31 cellular contexts compared by ENCODE assay signal in genomic region chr15:44148580-44148979, GRCh38. TPM values are rescaled to one million over a fixed set of nuclear protein-coding genes. Genes with fewer than 3 reads are reported as not detected.
"Had no signal": no experiment of that assay in that cellular context is flagged by ENCODE, and none has a peak within 500 bp of the region (broad histone marks: within the 10 kb centered on the region; RNA-seq: fewer than 3 reads in every experiment).

No MANE protein-coding gene starts in this region.

- H3K4me1 ChIP-seq: ascending aorta, body of pancreas, breast epithelium had no signal

- ATAC-seq: activated naive CD4-positive, alpha-beta T cell treated with anti-CD3 and anti-CD28 coated beads, Interleukin-2, amount 50 U/mL, for 72 hours; activated naive CD8-positive, alpha-beta T cell treated with anti-CD3 and anti-CD28 coated beads, Interleukin-2, amount 50 U/mL, for 24 hours; activated T-cell treated with anti-CD3 and anti-CD28 coated beads, Interleukin-2, amount 50 U/mL, for 4 hours; activated T-cell treated with anti-CD3 and anti-CD28 coated beads, Interleukin-2, amount 50 U/mL, for 72 hours; activated T-helper 17 cell treated with anti-CD3 and anti-CD28 coated beads, Interleukin-2, amount 50 U/mL, for 72 hours; body of pancreas had no signal

- DNase-seq: activated effector memory CD4-positive, alpha-beta T cell treated with anti-CD3 and anti-CD28 coated beads, Interleukin-2, amount 50 U/mL, for 16 hours; activated effector memory CD4-positive, alpha-beta T cell treated with Interleukin-2 at 50 U/mL for 16 hours; activated gamma-delta T cell; activated gamma-delta T cell treated with Interleukin-2 at 50 U/mL for 16 hours; activated naive CD4-positive, alpha-beta T cell; activated naive CD4-positive, alpha-beta T cell treated with anti-CD3 and anti-CD28 coated beads for 36 hours; activated naive CD4-positive, alpha-beta T cell treated with anti-CD3 and anti-CD28 coated beads, Interleukin-2, amount 10 ng/mL, durations not matched to agents 7 days and 5 days; activated naive CD4-positive, alpha-beta T cell treated with anti-CD3 and anti-CD28 coated beads, Interleukin-2, amount 50 U/mL, for 16 hours; activated naive CD4-positive, alpha-beta T cell treated with Interleukin-2 at 50 U/mL for 16 hours; activated naive CD8-positive, alpha-beta T cell treated with anti-CD3 and anti-CD28 coated beads for 36 hours; activated naive CD8-positive, alpha-beta T cell treated with anti-CD3 and anti-CD28 coated beads, Interleukin-2, amount 10 ng/mL, durations not matched to agents 7 days and 5 days; activated naive CD8-positive, alpha-beta T cell treated with anti-CD3 and anti-CD28 coated beads, Interleukin-2, amount 50 U/mL, for 24 hours; activated T-cell treated with anti-CD3 and anti-CD28 coated beads, Interleukin-2, amount 50 U/mL, for 4 hours; activated T-cell treated with anti-CD3 and anti-CD28 coated beads, Interleukin-2, amount 50 U/mL, for 48 hours; activated T-cell treated with anti-CD3 and anti-CD28 coated beads, Interleukin-2, amount 50 U/mL, for 72 hours; adrenal gland; amniotic stem cell; amygdala; anterior cingulate cortex; aorta; body of pancreas; brain microvascular endothelial cell; caudate nucleus; central memory CD4-positive, alpha-beta T cell; cerebellar nuclear complex had no signal

- H3K27me3 ChIP-seq: adrenal gland, ascending aorta, body of pancreas, brain microvascular endothelial cell, breast epithelium, cardiac muscle cell had no signal

- H3K36me3 ChIP-seq: adrenal gland, ascending aorta, brain microvascular endothelial cell, breast epithelium, cardiac muscle cell had no signal

- H3K4me3 ChIP-seq: adrenal gland, ascending aorta, body of pancreas, breast epithelium, cardiac muscle cell had no signal

- H3K27ac ChIP-seq: adrenal gland, ascending aorta, body of pancreas, brain microvascular endothelial cell, breast epithelium, cardiac muscle cell had no signal

- H3K9me3 ChIP-seq: adrenal gland, ascending aorta, body of pancreas, breast epithelium had no signal

RNA-seq across cellular contexts. Expression of gene FRMD5, which starts 46.5 kb away (rescaled TPM):
- total RNA-seq: activated T-helper 1 cell treated with anti-CD3 and anti-CD28 coated beads, Interleukin-12 subunit alpha, Interleukin-12 subunit beta, Interleukin-2, Interleukin-4 antibody, amounts not matched to agents 30 ng/mL and 10 ng/mL and 1 ng/mL, durations not matched to agents 14 hours and 24 hours and 36 hours; ascending aorta had no signal
